8 cellular contexts compared by ENCODE assay signal in the genomic region with DNA sequence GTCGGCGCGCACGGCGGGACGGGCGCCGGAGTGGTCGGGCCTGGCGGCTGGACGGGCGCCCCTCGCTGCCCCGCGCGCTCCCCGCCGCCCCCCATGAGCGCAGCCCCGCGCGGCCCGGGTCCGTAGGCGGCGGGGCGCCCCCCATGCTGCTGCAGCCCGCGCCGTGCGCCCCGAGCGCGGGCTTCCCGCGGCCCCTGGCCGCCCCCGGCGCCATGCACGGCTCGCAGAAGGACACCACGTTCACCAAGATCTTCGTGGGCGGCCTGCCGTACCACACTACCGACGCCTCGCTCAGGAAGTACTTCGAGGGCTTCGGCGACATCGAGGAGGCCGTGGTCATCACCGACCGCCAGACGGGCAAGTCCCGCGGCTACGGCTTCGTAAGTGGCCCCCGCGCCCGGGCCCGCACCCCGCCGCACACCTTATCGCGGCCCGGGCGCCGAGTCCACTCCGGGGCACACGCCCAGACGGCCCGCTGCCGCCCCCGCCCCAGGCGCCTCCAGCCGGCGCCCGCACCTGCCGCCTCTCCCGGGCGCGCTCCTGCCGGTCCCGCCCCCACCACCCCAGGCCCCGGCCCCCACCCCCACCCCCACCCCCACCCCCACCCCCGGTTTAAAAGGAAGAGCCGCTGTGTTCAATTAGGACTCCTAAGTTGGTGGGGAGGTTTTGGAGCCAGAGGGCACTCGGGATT. TPM values are rescaled to one million over a fixed set of nuclear protein-coding genes. Genes with fewer than 3 reads are reported as not detected.
DNase-seq lines count a peak whose midpoint lies in the region; ATAC-seq and TF ChIP-seq lines count a peak whose summit lies in the region.

No MANE protein-coding gene starts in this region.

- no peak overlapping the region for H3K27ac ChIP-seq in foreskin keratinocyte
- peak overlapping the region; percentile 92 for H3K27ac ChIP-seq in psoas muscle

- H3K27me3 Mint-ChIP-seq in activated CD8-positive, alpha-beta T cell treated with anti-CD3 and anti-CD28 coated beads, Interleukin-2, amount 10 ng/mL, durations not matched to agents 7 days and 5 days (ENCODE audit: low read depth) = no peaks in the 10 kb centered on the region

- H3K4me3 Mint-ChIP-seq in activated CD8-positive, alpha-beta T cell treated with anti-CD3 and anti-CD28 coated beads, Interleukin-2, amount 10 ng/mL, durations not matched to agents 7 days and 5 days = peak overlapping the region; percentile 93

- CTCF ChIA-PET in activated CD8-positive, alpha-beta T cell treated with anti-CD3 and anti-CD28 coated beads, Interleukin-2, amount 10 ng/mL, durations not matched to agents 7 days and 5 days (lab: Charles Lee) = interaction anchor here (0.7 to 1.5 kb wide), 8 partner anchors 10 to 125 kb away, joined by 3 to 7 read pairs (median 4); no protein-coding TSS in a partner anchor

- H3K27ac Mint-ChIP-seq in activated CD8-positive, alpha-beta T cell treated with anti-CD3 and anti-CD28 coated beads, Interleukin-2, amount 10 ng/mL, durations not matched to agents 7 days and 5 days = peak overlapping the region; percentile 95

- in situ Hi-C loops in GM18951 (cut with MboI; ENCODE audit: low sequenced_read_pairs, unreplicated experiment) = loop anchor here (5.0 to 25.0 kb wide), 2 partner anchors 91 to 821 kb away; no protein-coding TSS in a partner anchor

- ATAC-seq in HG03442 (IDR thresholded peaks at IDR 0.05; ENCODE audit: unreplicated experiment) (peak; percentile 5), foreskin keratinocyte (peak; percentile 4), psoas muscle (no peak), HG03378 (IDR thresholded peaks at IDR 0.05; ENCODE audit: unreplicated experiment) (no peak)
- ATAC-seq in activated CD8-positive, alpha-beta T cell treated with anti-CD3 and anti-CD28 coated beads, Interleukin-2, amount 10 ng/mL, durations not matched to agents 7 days and 5 days = peak; percentile 4

- H3K9me3 Mint-ChIP-seq in activated CD8-positive, alpha-beta T cell treated with anti-CD3 and anti-CD28 coated beads, Interleukin-2, amount 10 ng/mL, durations not matched to agents 7 days and 5 days (ENCODE audit: insufficient read depth) = no peaks in the 10 kb centered on the region

- H3K27me3 ChIP-seq in foreskin keratinocyte (no peaks in the 10 kb centered on the region), psoas muscle (ENCODE audit: insufficient read depth in 3 of 3, low read length in 2 of 3) (no peaks in the 10 kb centered on the region)

- peaks cover 39% of the 10 kb centered on the region for H3K36me3 Mint-ChIP-seq in activated CD8-positive, alpha-beta T cell treated with anti-CD3 and anti-CD28 coated beads, Interleukin-2, amount 10 ng/mL, durations not matched to agents 7 days and 5 days (ENCODE audit: low read depth)

- POLR2A ChIA-PET in activated CD8-positive, alpha-beta T cell treated with anti-CD3 and anti-CD28 coated beads, Interleukin-2, amount 10 ng/mL, durations not matched to agents 7 days and 5 days (lab: Charles Lee) = interaction anchor here (0.7 to 2.6 kb wide), 20 partner anchors 7 to 1260 kb away, joined by 3 to 19 read pairs (median 4); a partner anchor contains a TSS

- peaks cover 55% of the 10 kb centered on the region for H3K4me1 Mint-ChIP-seq in activated CD8-positive, alpha-beta T cell treated with anti-CD3 and anti-CD28 coated beads, Interleukin-2, amount 10 ng/mL, durations not matched to agents 7 days and 5 days (ENCODE audit: low read depth)

- intact Hi-C loops in psoas muscle (cut with DNase I) = no loop called here

- peak; percentile 28 for DNase-seq in Ammon's horn (ENCODE audit: low spot score)
- DNase-seq in activated CD8-positive, alpha-beta T cell treated with anti-CD3 and anti-CD28 coated beads, Interleukin-2, amount 10 ng/mL, durations not matched to agents 7 days and 5 days = peak; percentile 35
- DNase-seq in foreskin keratinocyte = no peak
- DNase-seq in psoas muscle = peak; percentile 39 to 74
- DNase-seq in HuH-7 (ENCODE audit: low spot score) = no peak

- no peak for TF ChIP-seq CTCF in foreskin keratinocyte (conservative IDR thresholded peaks at IDR 0.05)
- TF ChIP-seq CTCF in psoas muscle (IDR thresholded peaks at IDR 0.05) = no peak

- no peaks in the 10 kb centered on the region for H3K9me3 ChIP-seq in psoas muscle

- WGBS in psoas muscle, 3 donors = 0 to 2% (median 1%) methylated on average over 22 to 89 of the region's 91 CpGs

- H3K4me1 ChIP-seq in foreskin keratinocyte = peaks cover 7% of the 10 kb centered on the region
- peaks cover 41% of the 10 kb centered on the region for H3K4me1 ChIP-seq in psoas muscle

- H3K36me3 ChIP-seq in psoas muscle (ENCODE audit: insufficient read depth in 1 of 2, low read depth in 1 of 2) = peaks cover 0 to 30% of the 10 kb centered on the region in 2 donors

- H3K4me3 ChIP-seq in psoas muscle = peak overlapping the region; percentile 77

- peak; percentile 90 for TF ChIP-seq POLR2A in GM18951 (IDR thresholded peaks at IDR 0.05; ENCODE audit: extremely low read depth, insufficient read depth, insufficient read length)

RNA-seq across cellular contexts. Expression of a gene that starts 0.4 kb away (rescaled TPM):
- total RNA-seq in activated CD8-positive, alpha-beta T cell treated with anti-CD3 and anti-CD28 coated beads, Interleukin-2, amount 10 ng/mL, durations not matched to agents 7 days and 5 days = 10 to 100 TPM; 53.8 to 57.1 TPM
- total RNA-seq in foreskin keratinocyte (16.7 and 18.0 TPM in 2 replicates), psoas muscle (100 to 1,000 TPM in 2 of 4 donors, 10 to 100 TPM in 2; 73.2 to 202 (median 93.0) TPM)
- polyA plus RNA-seq in foreskin keratinocyte (18.0 and 21.2 TPM in 2 replicates), psoas muscle (100 to 1,000 TPM; 135 to 308 (median 144) TPM)

RNA-seq across cellular contexts. Expression of a gene that starts 40.5 kb away (rescaled TPM):
- 10 to 100 TPM; 35.0 to 37.2 TPM for total RNA-seq in activated CD8-positive, alpha-beta T cell treated with anti-CD3 and anti-CD28 coated beads, Interleukin-2, amount 10 ng/mL, durations not matched to agents 7 days and 5 days
- total RNA-seq in foreskin keratinocyte (34.1 and 35.0 TPM in 2 replicates), psoas muscle (10 to 100 TPM in 3 of 4 donors, 1 to 10 TPM in 1; 9.1 to 17.3 (median 14.4) TPM)
- polyA plus RNA-seq in foreskin keratinocyte (28.4 and 34.2 TPM in 2 replicates), psoas muscle (10 to 100 TPM; 13.9 to 23.6 (median 18.9) TPM)

Comparison
In these comparisons a context has a peak if more than half of its experiments do, and no peak if none do; other contexts are left out.
1. DNase-seq: peak in Ammon's horn (single experiment), activated CD8-positive, alpha-beta T cell treated with anti-CD3 and anti-CD28 coated beads, Interleukin-2, amount 10 ng/mL, durations not matched to agents 7 days and 5 days (single experiment) and psoas muscle (2 of 2); none in foreskin keratinocyte (0 of 2) and HuH-7 (single experiment).
2. ATAC-seq: peak in HG03442 (single experiment), activated CD8-positive, alpha-beta T cell treated with anti-CD3 and anti-CD28 coated beads, Interleukin-2, amount 10 ng/mL, durations not matched to agents 7 days and 5 days (single experiment) and foreskin keratinocyte (single experiment); none in psoas muscle (0 of 4) and HG03378 (single experiment).